ENCODE assay signal across 7 cellular contexts in genomic region chr11:72684236-72684912, GRCh38. TPM values are rescaled to one million over a fixed set of nuclear protein-coding genes. Genes with fewer than 3 reads are reported as not detected.
DNase-seq lines count a peak whose midpoint lies in the region; ATAC-seq, FAIRE-seq and TF ChIP-seq lines count a peak whose summit lies in the region.

No MANE protein-coding gene starts in this region.

- in situ Hi-C loops in GM12878 (cut with MboI), result no loop called here

- no TSS peak for BruUV-seq in GM12878 (replicated peaks; lab: Mats Ljungman, UMichigan)

- peak; percentile 36 for TF ChIP-seq RAD21 in GM12878 (IDR thresholded peaks at IDR 0.05; ENCODE audit: insufficient read depth, low read depth, low read length)

- RAD21 ChIA-PET in GM12878 (lab: Charles Lee; ENCODE audit: unreplicated experiment), result interaction anchor here (0.5 to 1.9 kb wide), 25 partner anchors 12 to 494 kb away, joined by 3 to 32 read pairs (median 4); partner anchors contain the start of gene STARD10

- H3K4me2 ChIP-seq in GM12878 (ENCODE audit: control insufficient read depth, insufficient read depth), result no peak overlapping the region

- no peaks in the 10 kb centered on the region for H3K36me3 Mint-ChIP-seq in T-helper 17 cell (ENCODE audit: low read depth)

- H3K27me3 Mint-ChIP-seq in T-helper 17 cell, result no peaks in the 10 kb centered on the region

- SMC1A ChIA-PET in GM12878 (lab: Charles Lee; ENCODE audit: uncharacterized antibody, unreplicated experiment), result interaction anchor here (0.6 to 2.7 kb wide), 10 partner anchors 13 to 613 kb away, joined by 3 to 20 read pairs (median 4); partner anchors contain the start of gene STARD10

- no peak overlapping the region for H2AFZ ChIP-seq in GM12878 (ENCODE audit: control insufficient read depth, low read depth, low read length)

- H3K4me3 ChIP-seq in GM12864 (ENCODE audit: low read depth, low read length) (no peak overlapping the region), GM12878 (no peak overlapping the region), kidney epithelial cell (ENCODE audit: low read depth, low read length) (no peak overlapping the region)

- no peak for TF ChIP-seq EP300 in GM12878 (IDR thresholded peaks at IDR 0.05; ENCODE audit: borderline replicate concordance in 1 of 2, control insufficient read depth in 1 of 2, low read depth in 2 of 2, low read length in 2 of 2)

- TF ChIP-seq POLR2A in GM12878 (IDR thresholded peaks at IDR 0.05; ENCODE audit: low read depth, low read length), result no peak; the same call in none of the 2 replicates

- ATAC-seq in T-helper 17 cell, result peak; percentile 64
- peak; percentile 91 for ATAC-seq in GM12878
- ATAC-seq in HG03354 (IDR thresholded peaks at IDR 0.05; ENCODE audit: poor library complexity, severe bottlenecking, unreplicated experiment), result no peak

- WGBS in GM12878 (ENCODE audit: insufficient coverage, insufficient replicate concordance, low lambda C conversion rate, missing lambda C conversion rate), result 43% methylated on average over 8 of the region's 9 CpGs

- no peaks in the 10 kb centered on the region for H3K79me2 ChIP-seq in GM12878 (ENCODE audit: control insufficient read depth, insufficient read depth, low read length)

- no peaks in the 10 kb centered on the region for H3K4me1 ChIP-seq in GM12878 (ENCODE audit: control insufficient read depth, insufficient read depth, low read length)

- H3K4me1 Mint-ChIP-seq in T-helper 17 cell, result peaks cover 18% of the 10 kb centered on the region

- H4K20me1 ChIP-seq in GM12878 (ENCODE audit: control insufficient read depth, insufficient read depth), result no peaks in the 10 kb centered on the region

- H3K27ac Mint-ChIP-seq in T-helper 17 cell, result no peak overlapping the region

- H3K4me3 Mint-ChIP-seq in T-helper 17 cell, result no peak overlapping the region

- DNase-seq in GM12864 (ENCODE audit: low read depth) (no peak), HT-29 (ENCODE audit: low spot score) (peak; percentile 85), T-helper 17 cell (peak in 2 of 3 donors; percentile 13 to 24), GM12878 (ENCODE audit: low read depth, low spot score) (no peak), kidney epithelial cell (ENCODE audit: low read depth) (no peak)
- DNase-seq in stimulated activated CD4-positive, alpha-beta T cell treated with anti-CD3 and anti-CD28 coated beads, Interleukin-4, amount 100 ng/mL, for 48 hours (ENCODE audit: low read depth in 2 of 2), result peak; percentile 33 to 38

- TF ChIP-seq CTCF in GM12864 (IDR thresholded peaks at IDR 0.05; ENCODE audit: low read depth, low read length, missing control alignments), result peak; percentile 82
- TF ChIP-seq CTCF in GM12878 (IDR thresholded peaks at IDR 0.05 in 2 of 3, conservative IDR thresholded peaks at IDR 0.05 in 1 of 3; ENCODE audit: control insufficient read depth in 2 of 3, extremely low read depth in 1 of 3, insufficient read depth in 1 of 3, low read depth in 3 of 3, low read length in 3 of 3), result peak; percentile 63 to 84 (median 66)
- peak; percentile 86 for TF ChIP-seq CTCF in kidney epithelial cell (IDR thresholded peaks at IDR 0.05; ENCODE audit: insufficient read depth, low read length, poor library complexity, severe bottlenecking)

- no peak for FAIRE-seq in GM12878 (lab: Jason Lieb, UNC)

- H3K9me3 ChIP-seq in T-helper 17 cell (ENCODE audit: control insufficient read depth, low read length, poor library complexity, severe bottlenecking), result no peaks in the 10 kb centered on the region
- H3K9me3 ChIP-seq in GM12878 (replicated peaks; ENCODE audit: control insufficient read depth, insufficient read depth, low read length), result no peaks in the 10 kb centered on the region

- H3K27ac ChIP-seq in GM12878 (ENCODE audit: control insufficient read depth, insufficient read depth), result no peak overlapping the region

- POLR2A ChIA-PET in GM12878 (lab: Charles Lee), result interaction anchor here (0.5 to 0.7 kb wide), 3 partner anchors 16 to 56 kb away, joined by 3 to 4 read pairs (median 3); no protein-coding TSS in a partner anchor

- intact Hi-C loops in GM12878 (cut with micrococcal nuclease; ENCODE audit: unreplicated experiment), result loop anchor here (5.0 kb wide), 1 partner anchor 212 kb away; no protein-coding TSS in a partner anchor

- no peak overlapping the region for H3K9ac ChIP-seq in GM12878 (ENCODE audit: control insufficient read depth, insufficient read depth, low read length)

- CTCF ChIA-PET in GM12878 (lab: Yijun Ruan, JAX), result interaction anchor here (0.6 to 7.1 kb wide), 43 partner anchors 8 to 614 kb away, joined by 3 to 130 read pairs (median 4); partner anchors contain the start of gene STARD10

- H3K27me3 ChIP-seq in GM12878 (replicated peaks in 1 of 2; ENCODE audit: control insufficient read depth in 2 of 2, insufficient read depth in 2 of 2, low read length in 1 of 2) (no peaks in the 10 kb centered on the region), kidney epithelial cell (ENCODE audit: control insufficient read depth, insufficient read depth, low read length) (peaks cover 21% of the 10 kb centered on the region)

- peaks cover 17 to 30% of the 10 kb centered on the region in 2 experiments for H3K36me3 ChIP-seq in GM12878 (ENCODE audit: control insufficient read depth in 2 of 2, insufficient read depth in 2 of 2, low read length in 1 of 2)
- H3K36me3 ChIP-seq in kidney epithelial cell (ENCODE audit: control insufficient read depth, insufficient read depth, low read length), result no peaks in the 10 kb centered on the region

TF ChIP-seq in GM12878, 131 proteins besides CTCF, POLR2A, EP300 and RAD21:
- TF ChIP-seq YY1 (IDR thresholded peaks at IDR 0.05; ENCODE audit: low read depth, low read length) (0 out of 2 replicates have a peak, but pooled peaks have one; percentile 14), NFIC (IDR thresholded peaks at IDR 0.05; ENCODE audit: low read depth, low read length) (no peak), SMC3 (IDR thresholded peaks at IDR 0.05; ENCODE audit: borderline replicate concordance, low read length) (peak; percentile 35; the same call in 1 of the 2 replicates), STAT1 (conservative IDR thresholded peaks at IDR 0.05) (no peak), PBX3 (IDR thresholded peaks at IDR 0.05; ENCODE audit: insufficient replicate concordance, low read depth, low read length) (no peak), SMARCA5 (IDR thresholded peaks at IDR 0.05) (no peak), MYB (IDR thresholded peaks at IDR 0.05; ENCODE audit: borderline replicate concordance, low read depth, low read length) (no peak), SMAD1 (IDR thresholded peaks at IDR 0.05; ENCODE audit: low read depth, partially characterized antibody) (no peak)

RNA-seq across cellular contexts. Expression of gene PDE2A, which starts 10.2 kb away (rescaled TPM):
- 0.29 and 0.79 TPM in 2 replicates for total RNA-seq in HT-29 (2014; rRNA removed; shearing (Covaris generic))
- 1 to 10 TPM; 2.7 to 4.9 TPM for total RNA-seq in T-helper 17 cell
- 0.31 and 0.51 TPM in 2 replicates for total RNA-seq in GM12878 (2013; cell fraction: nucleolus; rRNA removed)
- 0.33 TPM in 1 of 2 replicates, not detected in the other for total RNA-seq in GM12878 (2014; rRNA removed)
- total RNA-seq in GM12878 (2014; rRNA removed; fragmentation: Illumina TruSeq; extraction: Trizol), result 0.05 TPM in 1 of 2 replicates, not detected in the other
- 0.15 and 0.24 TPM in 2 replicates for total RNA-seq in GM12878 (2021)
- polyA plus RNA-seq in GM12878 (2011; ENCODE audit: low read depth), result 1.2 TPM
- 0.06 and 0.11 TPM in 2 replicates for polyA plus RNA-seq in GM12878 (2011; rRNA removed)
- 0.18 TPM in 2 replicates for polyA plus RNA-seq in GM12878 (2011; cell fraction: cytosol; rRNA removed)
- 0.35 and 0.49 TPM in 2 replicates for polyA plus RNA-seq in GM12878 (2011; cell fraction: nucleus; rRNA removed)
- 0.28 and 0.54 TPM in 2 replicates for polyA plus RNA-seq in GM12878 (2012)
- 0.10 TPM in 1 of 2 replicates, not detected in the other for polyA plus RNA-seq in GM12878 (2014; fragmentation: Illumina TruSeq; extraction: Trizol)
- not detected for polyA plus RNA-seq in GM12878 (2014; fragmentation: Nextera tagmentation; extraction: Ambion mirVana)
- 0.06 TPM in 1 of 2 replicates, not detected in the other for polyA plus RNA-seq in GM12878 (2014; rRNA removed)
- not detected for polyA plus RNA-seq in GM12878 (2016; fragmentation: Nextera tagmentation; extraction: Ambion mirVana)
- not detected in 2 replicates for polyA minus RNA-seq in GM12878 (2011; rRNA and poly(A)+ RNA removed)
- 0.52 and 1.3 TPM in 2 replicates for polyA minus RNA-seq in GM12878 (2011; cell fraction: cytosol; rRNA and poly(A)+ RNA removed)
- 0.29 and 0.48 TPM in 2 replicates for polyA minus RNA-seq in GM12878 (2011; cell fraction: nucleus; rRNA and poly(A)+ RNA removed)
- total RNA-seq in kidney epithelial cell, result 4.3 and 6.0 TPM in 2 replicates

Comparison
In these comparisons a context has a peak if more than half of its experiments do, and no peak if none do; other contexts are left out.
1. DNase-seq: peak in HT-29 (single experiment), T-helper 17 cell (2 of 3) and stimulated activated CD4-positive, alpha-beta T cell treated with anti-CD3 and anti-CD28 coated beads, Interleukin-4, amount 100 ng/mL, for 48 hours (2 of 2); none in GM12864 (single experiment), GM12878 (single experiment) and kidney epithelial cell (single experiment).
2. Peak in every context shown above with its lines, with median percentiles within 50 percentile points of each other: CTCF ChIP-seq.